Comparison of ENCODE assay signal across 8 cellular contexts in the genomic region with DNA sequence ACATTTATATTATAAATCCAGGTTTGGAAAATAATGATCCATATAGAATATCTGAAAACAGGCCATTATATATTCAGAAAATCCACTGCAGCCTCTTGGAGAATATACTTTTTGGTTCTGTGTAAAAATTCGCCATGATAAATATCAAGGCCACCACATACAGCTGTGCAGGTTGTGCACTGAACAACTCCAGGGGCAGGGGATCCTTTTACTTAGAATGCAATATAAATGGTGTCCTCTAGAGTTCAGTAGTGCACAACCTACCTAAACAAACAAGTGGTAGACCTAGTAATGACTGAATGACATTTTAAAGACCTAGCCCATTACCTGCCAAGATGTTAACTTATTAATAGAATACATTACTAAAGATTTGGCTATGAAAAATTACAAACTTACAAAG. TPM values are rescaled to one million over a fixed set of nuclear protein-coding genes. Genes with fewer than 3 reads are reported as not detected.
DNase-seq lines count a peak whose midpoint lies in the region; ATAC-seq lines count a peak whose summit lies in the region.

No MANE protein-coding gene starts in this region.

- peak; percentile 64 for ATAC-seq in stimulated activated naive CD8-positive, alpha-beta T cell treated with anti-CD3 and anti-CD28 coated beads, Interleukin-15, amount 100 ng/mL, for 72 hours
- no peak for ATAC-seq in stimulated activated naive CD8-positive, alpha-beta T cell treated with anti-CD3 and anti-CD28 coated beads, Interleukin-15, Interleukin-2, amounts not matched to agents 100 U/mL and 50 U/mL, for 24 hours
- ATAC-seq in HG03521 (IDR thresholded peaks at IDR 0.05; ENCODE audit: unreplicated experiment) (peak; percentile 59), HG03196 (IDR thresholded peaks at IDR 0.05; ENCODE audit: unreplicated experiment) (no peak)

- H3K27ac Mint-ChIP-seq in stimulated activated naive CD8-positive, alpha-beta T cell treated with anti-CD3 and anti-CD28 coated beads, Interleukin-15, amount 100 ng/mL, for 72 hours = no peak overlapping the region
- H3K27ac Mint-ChIP-seq in activated T-helper 2 cell treated with anti-CD3 and anti-CD28 coated beads, Interferon-gamma antibody, Interleukin-2, Interleukin-4, amounts not matched to agents 10 μg/mL and 5 μg/mL and 100 μg/mL, durations not matched to agents 14 hours and 24 hours and 36 hours = no peak overlapping the region

- no peak for DNase-seq in stimulated activated naive CD8-positive, alpha-beta T cell treated with anti-CD3 and anti-CD28 coated beads, Interleukin-15, amount 100 ng/mL, for 72 hours
- DNase-seq in stimulated activated naive CD8-positive, alpha-beta T cell treated with anti-CD3 and anti-CD28 coated beads, Interleukin-15, Interleukin-2, amounts not matched to agents 100 U/mL and 50 U/mL, for 24 hours = no peak
- DNase-seq in amniotic epithelial cell (ENCODE audit: low read depth) (peak; percentile 38), posterior vena cava (ENCODE audit: low spot score) (no peak), HK-2 (ENCODE audit: unreplicated experiment) (no peak)
- DNase-seq in activated T-helper 2 cell treated with anti-CD3 and anti-CD28 coated beads, Interferon-gamma antibody, Interleukin-2, Interleukin-4, amounts not matched to agents 10 μg/mL and 5 μg/mL and 100 μg/mL, durations not matched to agents 14 hours and 24 hours and 36 hours (ENCODE audit: low spot score) = no peak

- H3K4me1 Mint-ChIP-seq in stimulated activated naive CD8-positive, alpha-beta T cell treated with anti-CD3 and anti-CD28 coated beads, Interleukin-15, amount 100 ng/mL, for 72 hours = no peaks in the 10 kb centered on the region
- H3K4me1 Mint-ChIP-seq in activated T-helper 2 cell treated with anti-CD3 and anti-CD28 coated beads, Interferon-gamma antibody, Interleukin-2, Interleukin-4, amounts not matched to agents 10 μg/mL and 5 μg/mL and 100 μg/mL, durations not matched to agents 14 hours and 24 hours and 36 hours (ENCODE audit: low read depth) = peaks cover 13% of the 10 kb centered on the region

- intact Hi-C loops in posterior vena cava (cut with DNase I) = no loop called here
- intact Hi-C loops in activated T-helper 2 cell treated with anti-CD3 and anti-CD28 coated beads, Interferon-gamma antibody, Interleukin-2, Interleukin-4, amounts not matched to agents 10 μg/mL and 5 μg/mL and 100 μg/mL, durations not matched to agents 14 hours and 24 hours and 36 hours (cut with micrococcal nuclease) = no loop called here

- no peaks in the 10 kb centered on the region for H3K27me3 Mint-ChIP-seq in stimulated activated naive CD8-positive, alpha-beta T cell treated with anti-CD3 and anti-CD28 coated beads, Interleukin-15, amount 100 ng/mL, for 72 hours
- peaks cover 16% of the 10 kb centered on the region for H3K27me3 Mint-ChIP-seq in activated T-helper 2 cell treated with anti-CD3 and anti-CD28 coated beads, Interferon-gamma antibody, Interleukin-2, Interleukin-4, amounts not matched to agents 10 μg/mL and 5 μg/mL and 100 μg/mL, durations not matched to agents 14 hours and 24 hours and 36 hours (ENCODE audit: low read depth)

- H3K9me3 Mint-ChIP-seq in stimulated activated naive CD8-positive, alpha-beta T cell treated with anti-CD3 and anti-CD28 coated beads, Interleukin-15, amount 100 ng/mL, for 72 hours = no peaks in the 10 kb centered on the region
- no peaks in the 10 kb centered on the region for H3K9me3 Mint-ChIP-seq in activated T-helper 2 cell treated with anti-CD3 and anti-CD28 coated beads, Interferon-gamma antibody, Interleukin-2, Interleukin-4, amounts not matched to agents 10 μg/mL and 5 μg/mL and 100 μg/mL, durations not matched to agents 14 hours and 24 hours and 36 hours

- H3K36me3 Mint-ChIP-seq in activated T-helper 2 cell treated with anti-CD3 and anti-CD28 coated beads, Interferon-gamma antibody, Interleukin-2, Interleukin-4, amounts not matched to agents 10 μg/mL and 5 μg/mL and 100 μg/mL, durations not matched to agents 14 hours and 24 hours and 36 hours (ENCODE audit: low read depth) = no peaks in the 10 kb centered on the region

- no peak overlapping the region for H3K4me3 Mint-ChIP-seq in stimulated activated naive CD8-positive, alpha-beta T cell treated with anti-CD3 and anti-CD28 coated beads, Interleukin-15, amount 100 ng/mL, for 72 hours
- no peak overlapping the region for H3K4me3 Mint-ChIP-seq in activated T-helper 2 cell treated with anti-CD3 and anti-CD28 coated beads, Interferon-gamma antibody, Interleukin-2, Interleukin-4, amounts not matched to agents 10 μg/mL and 5 μg/mL and 100 μg/mL, durations not matched to agents 14 hours and 24 hours and 36 hours (ENCODE audit: low read depth)

RNA-seq across cellular contexts. Expression of a gene that starts 22.4 kb away (rescaled TPM):
- not detected for total RNA-seq in posterior vena cava
- 0.18 TPM in 1 of 2 replicates, not detected in the other for total RNA-seq in activated T-helper 2 cell treated with anti-CD3 and anti-CD28 coated beads, Interferon-gamma antibody, Interleukin-2, Interleukin-4, amounts not matched to agents 10 μg/mL and 5 μg/mL and 100 μg/mL, durations not matched to agents 14 hours and 24 hours and 36 hours

RNA-seq across cellular contexts. Expression of a gene that starts 37.9 kb away (rescaled TPM):
- total RNA-seq in posterior vena cava = 10 to 100 TPM; 17.0 to 21.9 TPM
- 47.7 and 49.8 TPM in 2 replicates for total RNA-seq in activated T-helper 2 cell treated with anti-CD3 and anti-CD28 coated beads, Interferon-gamma antibody, Interleukin-2, Interleukin-4, amounts not matched to agents 10 μg/mL and 5 μg/mL and 100 μg/mL, durations not matched to agents 14 hours and 24 hours and 36 hours

Comparison
In these comparisons a context has a peak if more than half of its experiments do, and no peak if none do; other contexts are left out.
1. ATAC-seq: peak in stimulated activated naive CD8-positive, alpha-beta T cell treated with anti-CD3 and anti-CD28 coated beads, Interleukin-15, amount 100 ng/mL, for 72 hours (single experiment) and HG03521 (single experiment); none in stimulated activated naive CD8-positive, alpha-beta T cell treated with anti-CD3 and anti-CD28 coated beads, Interleukin-15, Interleukin-2, amounts not matched to agents 100 U/mL and 50 U/mL, for 24 hours (single experiment) and HG03196 (single experiment).